9 cellular contexts compared by ENCODE assay signal in genomic region chr2:85854166-85854509, GRCh38. TPM values are rescaled to one million over a fixed set of nuclear protein-coding genes. Genes with fewer than 3 reads are reported as not detected.
A peak's percentile ranks its signal among the peaks of the same experiment; 100 is the strongest.
DNase-seq lines count a peak whose midpoint lies in the region; ATAC-seq and TF ChIP-seq lines count a peak whose summit lies in the region.
"Had no signal": no experiment of that assay in that cellular context is flagged by ENCODE, and none has a peak within 500 bp of the region (broad histone marks: within the 10 kb centered on the region; RNA-seq: fewer than 3 reads in every experiment).

No MANE protein-coding gene starts in this region.

- peak overlapping the region; percentile 85 for H3K4me3 Mint-ChIP-seq in CD8-positive, alpha-beta T cell
- peak overlapping the region; percentile 70 for H3K4me3 Mint-ChIP-seq in memory B cell

- peak overlapping the region; percentile 87 for H3K27ac ChIP-seq in CD8-positive, alpha-beta T cell (ENCODE audit: low read depth, low read length)
- H3K27ac ChIP-seq in Peyer's patch, result peak overlapping the region; percentile 76 to 93 (median 83)

- peak in 2 of 7 experiments; percentile 21 to 52 for DNase-seq in CD8-positive, alpha-beta T cell
- DNase-seq in Peyer's patch, result peak in 1 of 3 donors; percentile 35
- peak; percentile 5 to 33 for DNase-seq in memory B cell (ENCODE audit: low spot score in 2 of 2)
- no peak for DNase-seq in SW480 (ENCODE audit: low spot score)
- DNase-seq in NCI-H2107 treated with DMSO at 0.1 percent for 48 hours (lab: John Stamatoyannopoulos, UW; ENCODE audit: unreplicated experiment), result no peak

- TF ChIP-seq CTCF in CD8-positive, alpha-beta T cell (IDR thresholded peaks at IDR 0.05), result no peak
- TF ChIP-seq CTCF in Peyer's patch (IDR thresholded peaks at IDR 0.05), result no peak

- H3K9me3 Mint-ChIP-seq in CD8-positive, alpha-beta T cell, result peaks cover 5% of the 10 kb centered on the region
- H3K9me3 Mint-ChIP-seq in memory B cell, result peaks cover 3% of the 10 kb centered on the region

- ATAC-seq in CD8-positive, alpha-beta T cell, result no peak
- ATAC-seq in GM21576 (IDR thresholded peaks at IDR 0.05; ENCODE audit: unreplicated experiment) (peak; percentile 17), memory B cell (ENCODE audit: low read depth) (no peak), GM21360 (IDR thresholded peaks at IDR 0.05; ENCODE audit: unreplicated experiment) (no peak), HG02938 (IDR thresholded peaks at IDR 0.05; ENCODE audit: unreplicated experiment) (no peak)
- ATAC-seq: Panc1 had no signal

- intact Hi-C loops in CD8-positive, alpha-beta T cell (cut with DNase I, micrococcal nuclease), result loop anchor here in 1 of 2 experiments (10.0 kb wide), 1 partner anchor 341 kb away; the partner anchor contains the start of genes IMMT and MRPL35

- H3K27ac Mint-ChIP-seq in CD8-positive, alpha-beta T cell, result peak overlapping the region; percentile 99
- peak overlapping the region; percentile 99 for H3K27ac Mint-ChIP-seq in memory B cell

- H3K36me3 Mint-ChIP-seq in CD8-positive, alpha-beta T cell, result peaks cover 60% of the 10 kb centered on the region
- H3K36me3 Mint-ChIP-seq in memory B cell, result peaks cover 43% of the 10 kb centered on the region

- no peaks in the 10 kb centered on the region for H3K27me3 ChIP-seq in CD8-positive, alpha-beta T cell (ENCODE audit: insufficient read depth, low read length)
- H3K27me3 ChIP-seq in Peyer's patch, result no peaks in the 10 kb centered on the region

- no peaks in the 10 kb centered on the region for H3K9me3 ChIP-seq in CD8-positive, alpha-beta T cell (ENCODE audit: low read length)
- no peaks in the 10 kb centered on the region for H3K9me3 ChIP-seq in Peyer's patch

- peaks cover 70% of the 10 kb centered on the region for H3K4me1 Mint-ChIP-seq in CD8-positive, alpha-beta T cell (ENCODE audit: low read depth)
- H3K4me1 Mint-ChIP-seq in memory B cell, result peaks cover 52% of the 10 kb centered on the region

- peak overlapping the region; percentile 48 for H3K4me3 ChIP-seq in CD8-positive, alpha-beta T cell (ENCODE audit: low read depth, low read length)
- H3K4me3 ChIP-seq in Peyer's patch, result peak overlapping the region in 1 of 4 donors; percentile 2

- POLR2A ChIA-PET in CD8-positive, alpha-beta T cell (lab: Charles Lee), result interaction anchor here (0.6 to 7.1 kb wide), 9 partner anchors 9 to 185 kb away, joined by 3 to 83 read pairs (median 6); partner anchors contain the start of gene ST3GAL5

- no peaks in the 10 kb centered on the region for H3K36me3 ChIP-seq in CD8-positive, alpha-beta T cell (ENCODE audit: insufficient read depth, low read length)
- H3K36me3 ChIP-seq in Peyer's patch, result no peaks in the 10 kb centered on the region

- no peaks in the 10 kb centered on the region for H3K27me3 Mint-ChIP-seq in CD8-positive, alpha-beta T cell (ENCODE audit: low read depth)
- H3K27me3 Mint-ChIP-seq in memory B cell, result no peaks in the 10 kb centered on the region

- CTCF ChIA-PET in CD8-positive, alpha-beta T cell (lab: Charles Lee), result interaction anchor here (0.8 to 7.1 kb wide), 5 partner anchors 26 to 226 kb away, joined by 3 to 50 read pairs (median 5); partner anchors contain the start of gene ST3GAL5

- peaks cover 63% of the 10 kb centered on the region for H3K4me1 ChIP-seq in CD8-positive, alpha-beta T cell (ENCODE audit: insufficient read depth, low read length)
- H3K4me1 ChIP-seq in Peyer's patch, result peaks cover 0 to 31% (median 10%) of the 10 kb centered on the region in 4 donors

- no peak for TF ChIP-seq POLR2A in Peyer's patch (IDR thresholded peaks at IDR 0.05)

RNA-seq across cellular contexts. Expression of gene ST3GAL5, which starts 34.7 kb away (rescaled TPM):
- 100 to 1,000 TPM; 110 to 115 TPM for total RNA-seq in CD8-positive, alpha-beta T cell
- total RNA-seq in Peyer's patch, result 10 to 100 TPM; 10.8 to 23.9 (median 16.5) TPM

Comparison
In these comparisons a context has a peak if more than half of its experiments do, and no peak if none do; other contexts are left out.
1. DNase-seq: peak in memory B cell (2 of 2); none in SW480 (single experiment) and NCI-H2107 treated with DMSO at 0.1 percent for 48 hours (single experiment).
2. RNA of gene ST3GAL5, which starts 34.7 kb away (total RNA-seq): 110 to 115 TPM in CD8-positive, alpha-beta T cell; 10.8 to 23.9 TPM in Peyer's patch; every median in the first group is over 4 times any median in the second.